4 cellular contexts compared by ENCODE assay signal in the genomic region with DNA sequence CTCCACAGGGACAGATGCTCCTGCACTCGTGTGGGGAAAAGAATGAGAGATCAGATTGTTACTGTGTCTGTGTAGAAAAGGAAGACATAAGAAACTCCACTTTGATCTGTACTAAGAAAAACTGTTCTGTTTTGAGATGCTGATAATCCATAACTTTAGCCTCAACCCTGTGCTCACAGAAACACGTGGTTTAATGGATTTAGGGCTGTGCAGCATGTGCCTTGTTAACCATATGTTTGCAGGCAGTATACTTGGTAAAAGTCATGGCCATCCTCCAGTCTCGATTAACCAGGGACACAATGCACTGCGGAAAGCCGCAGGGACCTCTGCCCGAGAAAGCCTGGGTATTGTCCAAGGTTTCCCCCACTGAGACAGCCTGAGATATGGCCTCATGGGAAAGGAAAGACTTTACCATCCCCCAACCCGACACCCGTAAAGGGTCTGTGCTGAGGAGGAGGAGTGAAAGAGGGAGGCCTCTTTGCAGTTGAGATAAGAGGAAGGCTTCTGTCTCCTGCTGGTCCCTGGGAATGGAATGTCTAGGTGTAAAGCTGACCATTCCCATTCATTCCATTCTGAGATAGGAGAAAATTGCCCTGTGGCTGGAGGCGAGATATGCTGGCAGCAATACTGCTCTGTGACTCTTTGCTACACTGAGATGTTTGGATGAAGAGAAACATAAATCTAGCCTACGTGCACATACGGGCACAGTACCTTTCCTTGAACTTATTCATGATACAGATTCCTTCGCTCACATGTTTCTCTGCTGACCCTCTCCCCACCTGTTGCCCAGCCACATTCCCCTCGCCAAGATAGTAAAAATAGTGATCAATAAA. TPM values are rescaled to one million over a fixed set of nuclear protein-coding genes. Genes with fewer than 3 reads are reported as not detected.
"Had no signal": no experiment of that assay in that cellular context is flagged by ENCODE, and none has a peak within 500 bp of the region (broad histone marks: within the 10 kb centered on the region; RNA-seq: fewer than 3 reads in every experiment).

No MANE protein-coding gene starts in this region.

RNA-seq across cellular contexts. Expression of a gene that starts 20.1 kb away (rescaled TPM):
- total RNA-seq: LHCN-M2, M059J, MCF 10A, NCI-H460 had no signal

RNA-seq across cellular contexts. Expression of a gene that starts 40.8 kb away (rescaled TPM):
- total RNA-seq: LHCN-M2, M059J, MCF 10A, NCI-H460 had no signal

RNA-seq across cellular contexts. Expression of a gene that starts 50.8 kb away (rescaled TPM):
- total RNA-seq: LHCN-M2, M059J, MCF 10A, NCI-H460 had no signal
